In the genomic region with DNA sequence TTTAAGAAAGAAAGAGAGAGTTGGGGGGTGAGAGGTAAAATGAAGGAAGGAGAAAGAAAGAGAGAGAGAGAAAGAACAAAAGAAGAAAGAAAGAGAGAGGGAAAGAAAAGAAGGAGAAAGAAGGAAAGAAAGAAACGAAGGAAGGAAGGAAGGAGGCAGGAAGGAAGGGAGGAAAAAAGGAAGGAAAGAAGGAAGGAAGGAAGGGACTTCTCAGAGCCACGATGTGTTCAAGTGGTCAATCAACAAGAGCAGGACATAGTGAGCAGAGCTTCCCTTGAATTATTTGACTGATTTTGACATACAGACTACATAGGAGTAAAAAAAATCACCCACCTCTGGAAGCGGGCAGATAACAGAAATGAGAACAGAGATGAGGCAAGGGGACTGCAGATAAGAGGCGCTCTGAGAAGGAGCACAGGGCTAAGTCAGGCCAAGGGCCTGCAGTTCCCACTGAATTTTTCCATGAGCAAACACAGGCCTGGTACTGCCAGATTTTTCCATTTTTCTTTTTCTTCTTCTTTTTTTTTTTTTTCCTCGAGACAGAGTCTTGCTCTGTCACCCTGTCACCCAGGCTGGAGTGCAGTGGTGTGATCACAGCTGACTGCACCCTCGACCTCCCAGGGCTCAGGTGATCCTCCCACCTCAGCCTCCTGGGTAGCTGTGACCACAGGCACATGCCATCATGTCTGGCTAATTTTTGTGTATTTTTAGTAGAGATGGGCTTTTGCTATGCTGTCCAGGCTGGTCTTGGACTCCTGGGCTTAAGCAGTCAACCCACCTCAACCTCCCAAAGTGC, we compare ENCODE assay signal across 2 cellular contexts.
A peak's percentile ranks its signal among the peaks of the same experiment; 100 is the strongest.
TF ChIP-seq lines count a peak whose summit lies in the region.

No MANE protein-coding gene starts in this region.

TF ChIP-seq in endothelial cell of umbilical vein, 7 proteins besides CTCF, POLR2A, EP300 and RAD21 (continued from another document):
- TF ChIP-seq EZH2 (IDR thresholded peaks at IDR 0.05; ENCODE audit: borderline replicate concordance, low read depth, low read length, severe bottlenecking): no peak
- TF ChIP-seq FOS (IDR thresholded peaks at IDR 0.05; ENCODE audit: borderline replicate concordance, insufficient read depth, low read length): no peak
- TF ChIP-seq JUN (IDR thresholded peaks at IDR 0.05; ENCODE audit: borderline replicate concordance, insufficient read depth, insufficient read length, low read depth): no peak
- TF ChIP-seq POLR2AphosphoS5 (IDR thresholded peaks at IDR 0.05; ENCODE audit: insufficient read depth, low read depth, low read length): no peak
- TF ChIP-seq GATA2 (IDR thresholded peaks at IDR 0.05; ENCODE audit: insufficient read depth, insufficient read length, low read depth, low read length): no peak
TF ChIP-seq in endothelial cell of umbilical vein: peak in this region for 0.

TF ChIP-seq in liver, 16 proteins besides CTCF, POLR2A, EP300 and RAD21 (continued from another document):
- TF ChIP-seq, protein P1, sequence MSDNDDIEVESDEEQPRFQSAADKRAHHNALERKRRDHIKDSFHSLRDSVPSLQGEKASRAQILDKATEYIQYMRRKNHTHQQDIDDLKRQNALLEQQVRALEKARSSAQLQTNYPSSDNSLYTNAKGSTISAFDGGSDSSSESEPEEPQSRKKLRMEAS (IDR thresholded peaks at IDR 0.05): no peak
- TF ChIP-seq RXRA (IDR thresholded peaks at IDR 0.05) (peak; percentile 42 to 46), NR2F2 (IDR thresholded peaks at IDR 0.05) (peak; percentile 73)
